Comparison of ENCODE assay signal across 8 cellular contexts in genomic region chr1:109620396-109620817, GRCh38. TPM values are rescaled to one million over a fixed set of nuclear protein-coding genes. Genes with fewer than 3 reads are reported as not detected.
DNase-seq lines count a peak whose midpoint lies in the region; ATAC-seq and TF ChIP-seq lines count a peak whose summit lies in the region.

No MANE protein-coding gene starts in this region.

- 0% methylated on average over 10 of the region's 10 CpGs for WGBS in ovary, 3 donors

- H3K27ac Mint-ChIP-seq in activated T-helper 1 cell treated with anti-CD3 and anti-CD28 coated beads, Interleukin-12 subunit alpha, Interleukin-12 subunit beta, Interleukin-2, Interleukin-4 antibody, amounts not matched to agents 30 ng/mL and 10 ng/mL and 1 ng/mL, durations not matched to agents 14 hours and 24 hours and 36 hours: peak overlapping the region; percentile 97

- peak overlapping the region; percentile 44 for H3K27ac ChIP-seq in DOHH2 (ENCODE audit: low read depth, low read length)
- peak overlapping the region; percentile 48 to 84 for H3K27ac ChIP-seq in ovary

- peak; percentile 1 for ATAC-seq in HG03439 (IDR thresholded peaks at IDR 0.05; ENCODE audit: unreplicated experiment)

- peak overlapping the region; percentile 95 for H3K4me3 Mint-ChIP-seq in activated T-helper 1 cell treated with anti-CD3 and anti-CD28 coated beads, Interleukin-12 subunit alpha, Interleukin-12 subunit beta, Interleukin-2, Interleukin-4 antibody, amounts not matched to agents 30 ng/mL and 10 ng/mL and 1 ng/mL, durations not matched to agents 14 hours and 24 hours and 36 hours

- TF ChIP-seq EP300 in ovary (IDR thresholded peaks at IDR 0.05): no peak

- H3K9me2 ChIP-seq in DOHH2 (replicated peaks; ENCODE audit: control insufficient read depth, low read length): no peaks in the 10 kb centered on the region

- H4K20me1 ChIP-seq in DOHH2 (ENCODE audit: control insufficient read depth, insufficient read depth, low read depth, low read length): no peaks in the 10 kb centered on the region

- intact Hi-C loops in activated T-helper 1 cell treated with anti-CD3 and anti-CD28 coated beads, Interleukin-12 subunit alpha, Interleukin-12 subunit beta, Interleukin-2, Interleukin-4 antibody, amounts not matched to agents 30 ng/mL and 10 ng/mL and 1 ng/mL, durations not matched to agents 14 hours and 24 hours and 36 hours (cut with micrococcal nuclease): loop anchor here (1.0 to 5.0 kb wide), 9 partner anchors 48 to 786 kb away; partner anchors contain the start of genes ATXN7L2, GSTM1, GSTM2 and KCNC4
- intact Hi-C loops in ovary (cut with DNase I): no loop called here

- H3K4me1 Mint-ChIP-seq in activated T-helper 1 cell treated with anti-CD3 and anti-CD28 coated beads, Interleukin-12 subunit alpha, Interleukin-12 subunit beta, Interleukin-2, Interleukin-4 antibody, amounts not matched to agents 30 ng/mL and 10 ng/mL and 1 ng/mL, durations not matched to agents 14 hours and 24 hours and 36 hours (ENCODE audit: low read depth): peaks cover 66% of the 10 kb centered on the region

- peak overlapping the region; percentile 77 for H3K4me2 ChIP-seq in DOHH2 (ENCODE audit: low read length)

- H3K4me3 ChIP-seq in DOHH2 (ENCODE audit: low read length) (peak overlapping the region; percentile 81), ovary (peak overlapping the region; percentile 59)

- DNase-seq in activated T-helper 1 cell treated with anti-CD3 and anti-CD28 coated beads, Interleukin-12 subunit alpha, Interleukin-12 subunit beta, Interleukin-2, Interleukin-4 antibody, amounts not matched to agents 30 ng/mL and 10 ng/mL and 1 ng/mL, durations not matched to agents 14 hours and 24 hours and 36 hours (ENCODE audit: low spot score): no peak
- DNase-seq in glomerular visceral epithelial cell (ENCODE audit: extremely low spot score) (peak; percentile 58), ovary (peak in 4 of 5 donors; percentile 57 to 70 (median 66)), NCI-H524 treated with DMSO at 0.1 percent for 48 hours (lab: John Stamatoyannopoulos, UW) (no peak), HUDEP-2 (lab: John Stamatoyannopoulos, UW; ENCODE audit: unreplicated experiment in 76 of 76) (no peak), GM10266 (ENCODE audit: extremely low spot score) (no peak)

- no peaks in the 10 kb centered on the region for H3K27me3 ChIP-seq in DOHH2 (ENCODE audit: control insufficient read depth, low read length)
- H3K27me3 ChIP-seq in ovary: no peaks in the 10 kb centered on the region

- H3K36me3 ChIP-seq in DOHH2 (ENCODE audit: control insufficient read depth, low read length) (no peaks in the 10 kb centered on the region), ovary (no peaks in the 10 kb centered on the region)

- no peak for TF ChIP-seq POLR2A in ovary (IDR thresholded peaks at IDR 0.05)

- H3K27me3 Mint-ChIP-seq in activated T-helper 1 cell treated with anti-CD3 and anti-CD28 coated beads, Interleukin-12 subunit alpha, Interleukin-12 subunit beta, Interleukin-2, Interleukin-4 antibody, amounts not matched to agents 30 ng/mL and 10 ng/mL and 1 ng/mL, durations not matched to agents 14 hours and 24 hours and 36 hours (ENCODE audit: insufficient read depth): peaks cover 2% of the 10 kb centered on the region

- H3K4me1 ChIP-seq in DOHH2 (ENCODE audit: control insufficient read depth, low read length): peaks cover 80% of the 10 kb centered on the region
- H3K4me1 ChIP-seq in ovary (ENCODE audit: insufficient read depth): peaks cover 8% of the 10 kb centered on the region

- peaks cover 62% of the 10 kb centered on the region for H3K79me2 ChIP-seq in DOHH2 (ENCODE audit: control insufficient read depth, low read length)

- TF ChIP-seq CTCF in DOHH2 (IDR thresholded peaks at IDR 0.05; ENCODE audit: low read depth, low read length, poor library complexity, severe bottlenecking) (no peak), ovary (IDR thresholded peaks at IDR 0.05) (no peak), GM10266 (IDR thresholded peaks at IDR 0.05; ENCODE audit: control insufficient read depth, insufficient read depth, low read depth, missing control alignments) (no peak)

- no peaks in the 10 kb centered on the region for H3K9me3 Mint-ChIP-seq in activated T-helper 1 cell treated with anti-CD3 and anti-CD28 coated beads, Interleukin-12 subunit alpha, Interleukin-12 subunit beta, Interleukin-2, Interleukin-4 antibody, amounts not matched to agents 30 ng/mL and 10 ng/mL and 1 ng/mL, durations not matched to agents 14 hours and 24 hours and 36 hours

- H3F3A ChIP-seq in DOHH2 (ENCODE audit: control insufficient read depth, insufficient read depth): peaks cover 12% of the 10 kb centered on the region

- H3K9me3 ChIP-seq in DOHH2 (ENCODE audit: control insufficient read depth, insufficient read depth, low read length): no peaks in the 10 kb centered on the region
- no peaks in the 10 kb centered on the region for H3K9me3 ChIP-seq in ovary

- peaks cover 1% of the 10 kb centered on the region for H3K36me3 Mint-ChIP-seq in activated T-helper 1 cell treated with anti-CD3 and anti-CD28 coated beads, Interleukin-12 subunit alpha, Interleukin-12 subunit beta, Interleukin-2, Interleukin-4 antibody, amounts not matched to agents 30 ng/mL and 10 ng/mL and 1 ng/mL, durations not matched to agents 14 hours and 24 hours and 36 hours (ENCODE audit: low read depth)

RNA-seq across cellular contexts. Expression of gene AMPD2, which starts 0.8 kb away (rescaled TPM):
- total RNA-seq in activated T-helper 1 cell treated with anti-CD3 and anti-CD28 coated beads, Interleukin-12 subunit alpha, Interleukin-12 subunit beta, Interleukin-2, Interleukin-4 antibody, amounts not matched to agents 30 ng/mL and 10 ng/mL and 1 ng/mL, durations not matched to agents 14 hours and 24 hours and 36 hours: 92.4 and 100 TPM in 2 replicates
- total RNA-seq in ovary: 10 to 100 TPM; 40.5 to 86.0 (median 64.8) TPM
- 10 to 100 TPM; 19.4 to 25.7 TPM for polyA plus RNA-seq in ovary

RNA-seq across cellular contexts. Expression of gene GNAT2, which starts 1.0 kb away (rescaled TPM):
- 0.44 and 1.2 TPM in 2 replicates for total RNA-seq in activated T-helper 1 cell treated with anti-CD3 and anti-CD28 coated beads, Interleukin-12 subunit alpha, Interleukin-12 subunit beta, Interleukin-2, Interleukin-4 antibody, amounts not matched to agents 30 ng/mL and 10 ng/mL and 1 ng/mL, durations not matched to agents 14 hours and 24 hours and 36 hours
- not detected for total RNA-seq in ovary
- not detected for polyA plus RNA-seq in ovary

RNA-seq across cellular contexts. Expression of gene GSTM4, which starts 35.5 kb away (rescaled TPM):
- 6.5 and 8.9 TPM in 2 replicates for total RNA-seq in activated T-helper 1 cell treated with anti-CD3 and anti-CD28 coated beads, Interleukin-12 subunit alpha, Interleukin-12 subunit beta, Interleukin-2, Interleukin-4 antibody, amounts not matched to agents 30 ng/mL and 10 ng/mL and 1 ng/mL, durations not matched to agents 14 hours and 24 hours and 36 hours
- 10 to 100 TPM; 23.0 to 91.8 (median 47.2) TPM for total RNA-seq in ovary
- 100 to 1,000 TPM in 1 of 2 donors, 10 to 100 TPM in 1; 43.3 to 116 TPM for polyA plus RNA-seq in ovary

RNA-seq across cellular contexts. Expression of gene GSTM2, which starts 47.5 kb away (rescaled TPM):
- total RNA-seq in activated T-helper 1 cell treated with anti-CD3 and anti-CD28 coated beads, Interleukin-12 subunit alpha, Interleukin-12 subunit beta, Interleukin-2, Interleukin-4 antibody, amounts not matched to agents 30 ng/mL and 10 ng/mL and 1 ng/mL, durations not matched to agents 14 hours and 24 hours and 36 hours: 19.0 and 19.2 TPM in 2 replicates
- total RNA-seq in ovary: 100 to 1,000 TPM; 101 to 318 (median 195) TPM
- 100 to 1,000 TPM; 202 to 209 TPM for polyA plus RNA-seq in ovary

Comparison
In these comparisons a context has a peak if more than half of its experiments do, and no peak if none do; other contexts are left out.
1. DNase-seq: peak in glomerular visceral epithelial cell (single experiment) and ovary (4 of 5); none in activated T-helper 1 cell treated with anti-CD3 and anti-CD28 coated beads, Interleukin-12 subunit alpha, Interleukin-12 subunit beta, Interleukin-2, Interleukin-4 antibody, amounts not matched to agents 30 ng/mL and 10 ng/mL and 1 ng/mL, durations not matched to agents 14 hours and 24 hours and 36 hours (single experiment), NCI-H524 treated with DMSO at 0.1 percent for 48 hours (single experiment), HUDEP-2 (0 of 76) and GM10266 (single experiment).